8 cellular contexts compared by ENCODE assay signal in the genomic region with DNA sequence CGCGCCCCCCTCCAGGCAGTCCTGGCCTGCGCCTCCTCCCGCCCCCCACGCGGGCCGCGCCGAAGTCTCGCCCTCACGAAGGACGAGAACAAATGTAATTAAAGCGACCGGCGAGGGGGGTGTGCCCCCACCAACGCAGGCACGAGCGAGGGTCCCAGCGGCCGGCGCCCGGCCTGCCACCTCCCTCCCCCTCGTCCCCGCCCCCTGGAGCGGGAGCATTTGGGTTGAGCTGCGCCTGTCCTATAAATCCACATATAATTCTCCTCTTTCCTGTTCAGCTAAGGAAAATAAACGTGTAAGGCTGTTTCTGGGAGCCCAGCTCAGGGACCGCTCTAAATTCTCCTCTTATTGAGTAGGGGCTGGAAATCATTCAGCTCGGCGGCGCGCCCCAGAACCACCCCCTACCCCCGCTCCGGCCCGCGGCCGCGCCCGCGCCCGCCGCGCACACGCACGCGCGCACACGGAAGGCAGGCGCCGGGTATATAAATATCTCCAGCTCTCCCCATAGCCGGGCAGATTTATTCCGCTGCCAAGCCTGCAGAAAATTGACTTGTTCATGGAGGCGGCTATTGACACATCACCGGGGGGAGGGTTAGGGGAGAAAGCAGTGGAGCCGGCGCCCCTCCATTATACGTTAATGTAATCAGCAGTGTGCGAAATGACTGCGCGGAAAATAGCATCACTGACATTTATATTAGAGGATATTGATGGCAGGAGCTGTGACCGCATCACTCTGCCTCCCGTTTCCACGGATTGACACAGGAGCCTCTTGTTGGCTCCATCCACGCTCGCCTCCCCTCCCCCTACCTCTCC.
DNase-seq lines count a peak whose midpoint lies in the region; ATAC-seq, FAIRE-seq and TF ChIP-seq lines count a peak whose summit lies in the region.

No MANE protein-coding gene starts in this region.

- H3K36me3 ChIP-seq in brain microvascular endothelial cell (replicated peaks), result no peaks in the 10 kb centered on the region
- H3K36me3 ChIP-seq in kidney (ENCODE audit: control insufficient read depth in 1 of 2, insufficient read depth in 2 of 2, low read length in 2 of 2), result no peaks in the 10 kb centered on the region

- ATAC-seq in GM21528 (IDR thresholded peaks at IDR 0.05; ENCODE audit: low FRiP score, unreplicated experiment), result no peak

- H3K36me3 Mint-ChIP-seq in stimulated activated naive CD8-positive, alpha-beta T cell treated with anti-CD3 and anti-CD28 coated beads, Interleukin-15, Interleukin-2, amounts not matched to agents 100 ng/mL and 50 ng/mL, for 24 hours (ENCODE audit: low read depth), result no peaks in the 10 kb centered on the region

- DNase-seq in COLO668 (lab: John Stamatoyannopoulos, UW; ENCODE audit: unreplicated experiment) (peak; percentile 21), NCI-H1105 (lab: John Stamatoyannopoulos, UW) (peak; percentile 60), brain microvascular endothelial cell (no peak), kidney (no peak), GM10266 (ENCODE audit: extremely low spot score) (no peak)
- no peak for DNase-seq in activated CD4-positive, CD25-positive, alpha-beta regulatory T cell treated with anti-CD3 and anti-CD28 coated beads, Interleukin-2, amount 50 U/mL, for 72 hours

- H3K9me3 Mint-ChIP-seq in stimulated activated naive CD8-positive, alpha-beta T cell treated with anti-CD3 and anti-CD28 coated beads, Interleukin-15, Interleukin-2, amounts not matched to agents 100 ng/mL and 50 ng/mL, for 24 hours, result no peaks in the 10 kb centered on the region

- H3K4me3 Mint-ChIP-seq in stimulated activated naive CD8-positive, alpha-beta T cell treated with anti-CD3 and anti-CD28 coated beads, Interleukin-15, Interleukin-2, amounts not matched to agents 100 ng/mL and 50 ng/mL, for 24 hours, result peak overlapping the region; percentile 71

- peaks cover 3% of the 10 kb centered on the region for H3K4me1 Mint-ChIP-seq in stimulated activated naive CD8-positive, alpha-beta T cell treated with anti-CD3 and anti-CD28 coated beads, Interleukin-15, Interleukin-2, amounts not matched to agents 100 ng/mL and 50 ng/mL, for 24 hours (ENCODE audit: low read depth)

- no peak for FAIRE-seq in kidney (lab: Jason Lieb, UNC)

- no peaks in the 10 kb centered on the region for H3K9me3 ChIP-seq in kidney (ENCODE audit: control insufficient read depth in 1 of 2, low read length in 2 of 2)

- H3K4me3 ChIP-seq in brain microvascular endothelial cell (ENCODE audit: low read depth, low read length) (peak overlapping the region; percentile 49), kidney (ENCODE audit: low read length in 2 of 2) (peak overlapping the region; percentile 38 to 49)

- intact Hi-C loops in kidney (cut with DNase I), result no loop called here

- TF ChIP-seq CTCF in brain microvascular endothelial cell (IDR thresholded peaks at IDR 0.05; ENCODE audit: low read depth, low read length, missing control alignments) (no peak), kidney (IDR thresholded peaks at IDR 0.05; ENCODE audit: borderline replicate concordance, extremely low read depth, insufficient read depth) (no peak), GM10266 (IDR thresholded peaks at IDR 0.05; ENCODE audit: control insufficient read depth, insufficient read depth, low read depth, missing control alignments) (no peak)

- H3K27me3 ChIP-seq in brain microvascular endothelial cell (replicated peaks), result peaks cover 49% of the 10 kb centered on the region

- no peak overlapping the region for H3K27ac Mint-ChIP-seq in stimulated activated naive CD8-positive, alpha-beta T cell treated with anti-CD3 and anti-CD28 coated beads, Interleukin-15, Interleukin-2, amounts not matched to agents 100 ng/mL and 50 ng/mL, for 24 hours

- in situ Hi-C loops in brain microvascular endothelial cell (cut with HindIII; ENCODE audit: low pct_ligation_motif_present, low sequenced_read_pairs), result no loop called here

- H3K9ac ChIP-seq in kidney (ENCODE audit: low read length in 2 of 2), result no peak overlapping the region

- peaks cover 0 to 3% of the 10 kb centered on the region in 2 donors for H3K4me1 ChIP-seq in kidney (ENCODE audit: control insufficient read depth in 1 of 2, insufficient read depth in 1 of 2, low read depth in 1 of 2, low read length in 2 of 2)

- H3K27ac ChIP-seq in brain microvascular endothelial cell, result no peak overlapping the region
- H3K27ac ChIP-seq in kidney (ENCODE audit: low read depth in 2 of 2, low read length in 2 of 2), result no peak overlapping the region

- peaks cover 65% of the 10 kb centered on the region for H3K27me3 Mint-ChIP-seq in stimulated activated naive CD8-positive, alpha-beta T cell treated with anti-CD3 and anti-CD28 coated beads, Interleukin-15, Interleukin-2, amounts not matched to agents 100 ng/mL and 50 ng/mL, for 24 hours

Comparison
In these comparisons a context has a peak if more than half of its experiments do, and no peak if none do; other contexts are left out.
1. DNase-seq: peak in COLO668 (single experiment) and NCI-H1105 (single experiment); none in brain microvascular endothelial cell (single experiment), kidney (single experiment), activated CD4-positive, CD25-positive, alpha-beta regulatory T cell treated with anti-CD3 and anti-CD28 coated beads, Interleukin-2, amount 50 U/mL, for 72 hours (single experiment) and GM10266 (single experiment).